In genomic region chr1:103106426-103107321, GRCh38 we compare ENCODE assay signal across 8 cellular contexts. TPM values are rescaled to one million over a fixed set of nuclear protein-coding genes. Genes with fewer than 3 reads are reported as not detected.
DNase-seq lines count a peak whose midpoint lies in the region; ATAC-seq and TF ChIP-seq lines count a peak whose summit lies in the region.

No MANE protein-coding gene starts in this region.

- intact Hi-C loops in ascending aorta (cut with DNase I): loop anchor here (5.0 kb wide), 1 partner anchor 411 kb away; no protein-coding TSS in a partner anchor

- DNase-seq in AG04449 (ENCODE audit: low read depth, low spot score): no peak
- peak; percentile 34 for DNase-seq in GM13977 (ENCODE audit: low spot score)
- peak; percentile 44 for DNase-seq in NCI-H1105 (lab: John Stamatoyannopoulos, UW)
- DNase-seq in ascending aorta (ENCODE audit: low spot score in 2 of 2): peak in 1 of 2 donors; percentile 57
- no peak for DNase-seq in skeletal muscle cell (ENCODE audit: low read depth)
- DNase-seq in foreskin melanocyte: no peak

- H3K27ac ChIP-seq in ascending aorta: no peak overlapping the region

- POLR2A ChIA-PET in AG04449 (lab: Yijun Ruan, JAX): interaction anchor here (1.1 to 3.5 kb wide), 3 partner anchors 19 to 355 kb away, joined by 3 to 14 read pairs (median 3); no protein-coding TSS in a partner anchor

- no peak overlapping the region for H3K9ac ChIP-seq in iPS-15b (ENCODE audit: low read depth, low read length)

- in situ Hi-C loops in GM13977 (cut with MboI; ENCODE audit: low pct_unique_long_range_greater_than_20kb, low sequenced_read_pairs, unreplicated experiment): loop anchor here (25.0 kb wide), 1 partner anchor 406 kb away; no protein-coding TSS in a partner anchor

- H3K9me3 ChIP-seq in ascending aorta (no peaks in the 10 kb centered on the region), iPS-15b (ENCODE audit: control insufficient read depth, insufficient read depth, low read length) (no peaks in the 10 kb centered on the region)

- CTCF ChIA-PET in AG04449 (lab: Yijun Ruan, JAX): interaction anchor here (0.6 to 4.8 kb wide), 21 partner anchors 8 to 408 kb away, joined by 3 to 53 read pairs (median 4); no protein-coding TSS in a partner anchor

- H3K27me3 ChIP-seq in ascending aorta: no peaks in the 10 kb centered on the region
- peaks cover 4% of the 10 kb centered on the region for H3K27me3 ChIP-seq in iPS-15b (ENCODE audit: control insufficient read depth, insufficient read depth, low read length)

- ATAC-seq in HG02763 (IDR thresholded peaks at IDR 0.05; ENCODE audit: unreplicated experiment): peak; percentile 78

- TF ChIP-seq CTCF in AG04449 (IDR thresholded peaks at IDR 0.05; ENCODE audit: insufficient read depth, low read length, missing control alignments) (peak; percentile 11), GM13977 (IDR thresholded peaks at IDR 0.05; ENCODE audit: extremely low read depth, insufficient read depth, missing control alignments) (peak; percentile 38), ascending aorta (IDR thresholded peaks at IDR 0.05) (peak in 2 of 3 experiments; percentile 26 to 47)

- H3K36me3 ChIP-seq in ascending aorta: no peaks in the 10 kb centered on the region
- H3K36me3 ChIP-seq in iPS-15b (ENCODE audit: control insufficient read depth, insufficient read depth, low read length): no peaks in the 10 kb centered on the region

- H3K4me1 ChIP-seq in ascending aorta (peaks cover 0 to 2% of the 10 kb centered on the region in 2 donors), iPS-15b (ENCODE audit: control insufficient read depth, insufficient read depth, low read length) (peaks cover 6% of the 10 kb centered on the region)

- H3K4me3 ChIP-seq in AG04449 (ENCODE audit: low read depth, low read length) (peak overlapping the region; percentile 73), ascending aorta (peak overlapping the region; percentile 44 to 55), iPS-15b (ENCODE audit: low read depth, low read length) (peak overlapping the region; percentile 95), skeletal muscle cell (ENCODE audit: low read depth, low read length) (peak overlapping the region; percentile 62)

RNA-seq across cellular contexts. Expression of gene COL11A1, which starts 1.6 kb away (rescaled TPM):
- not detected for total RNA-seq in ascending aorta

Comparison
In these comparisons a context has a peak if more than half of its experiments do, and no peak if none do; other contexts are left out.
1. DNase-seq: peak in GM13977 (single experiment) and NCI-H1105 (single experiment); none in AG04449 (single experiment), skeletal muscle cell (single experiment) and foreskin melanocyte (single experiment).
2. Peak in every context shown above with its lines, with median percentiles within 50 percentile points of each other: H3K4me3 ChIP-seq and CTCF ChIP-seq.